ENCODE assay signal across 8 cellular contexts in the genomic region with DNA sequence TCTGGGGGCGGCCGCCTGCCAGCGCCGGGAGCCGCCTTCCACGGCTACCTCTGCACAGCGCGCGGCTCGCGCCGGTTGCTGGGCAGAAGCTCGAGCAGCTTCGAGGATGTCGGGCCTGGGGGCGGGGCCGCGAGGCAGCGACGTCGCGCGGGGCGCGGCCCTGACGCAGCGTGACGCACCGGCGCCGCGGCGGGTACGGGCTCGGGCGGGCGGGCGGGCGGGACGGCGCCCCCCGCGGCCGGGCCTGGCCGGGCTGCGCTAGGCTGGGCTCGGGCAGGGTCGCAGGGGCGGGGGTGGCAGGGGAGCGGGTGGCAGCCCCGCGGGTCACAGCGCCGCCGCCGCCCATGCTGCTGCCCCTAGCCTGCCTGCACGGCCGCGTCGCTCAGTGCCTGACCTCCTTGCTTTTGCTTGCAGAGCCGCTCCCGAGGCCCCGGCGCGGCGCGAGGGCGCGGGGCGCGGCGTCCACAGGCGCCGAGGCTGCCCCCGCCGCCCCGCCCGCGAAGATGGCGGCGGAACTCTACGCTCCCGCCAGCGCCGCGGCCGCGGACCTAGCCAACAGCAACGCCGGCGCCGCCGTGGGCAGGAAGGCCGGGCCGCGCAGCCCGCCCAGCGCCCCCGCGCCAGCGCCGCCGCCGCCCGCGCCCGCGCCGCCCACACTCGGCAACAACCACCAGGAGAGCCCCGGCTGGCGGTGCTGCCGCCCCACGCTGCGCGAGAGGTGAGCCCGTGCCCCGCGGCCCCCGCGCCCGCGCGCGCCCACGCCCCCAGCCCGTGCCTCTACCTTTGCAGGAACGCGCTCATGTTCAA. TPM values are rescaled to one million over a fixed set of nuclear protein-coding genes. Genes with fewer than 3 reads are reported as not detected.
DNase-seq lines count a peak whose midpoint lies in the region; ATAC-seq, FAIRE-seq and TF ChIP-seq lines count a peak whose summit lies in the region.

A gene (plus strand): TSS at position 166 of the 807 bp plus-strand sequence. CDS start 179 bp downstream, at position 345.

- H3K27ac ChIP-seq in A549 (peak within 1 kb of the TSS; percentile 94 to 96), cingulate gyrus (ENCODE audit: low read depth, low read length) (peak within 1 kb of the TSS; percentile 90)

- WGBS in A549 (ENCODE audit: missing lambda C conversion rate): no CpG with 5 or more reads among the region's 129 CpGs

- H3K36me3 Mint-ChIP-seq in activated CD4-positive, alpha-beta T cell treated with anti-CD3 and anti-CD28 coated beads for 36 hours (ENCODE audit: low read depth): peaks cover 25% of the 10 kb centered on the region

- DNase-seq in A549 (ENCODE audit: low read depth in 1 of 2, low spot score in 1 of 2) (peak; percentile 85), NCI-H2196 (lab: John Stamatoyannopoulos, UW; ENCODE audit: unreplicated experiment) (peak; percentile 80), kidney tubule cell (ENCODE audit: low spot score) (peak; percentile 87)
- DNase-seq in activated CD4-positive, alpha-beta T cell treated with anti-CD3 and anti-CD28 coated beads for 36 hours: peak; percentile 93
- DNase-seq in stimulated activated CD4-positive, alpha-beta T cell treated with anti-CD3 and anti-CD28 coated beads, Interleukin-1b, Interleukin-23, amount 100 ng/mL, for 48 hours: peak; percentile 88

- peak; percentile 66; the same call in 1 of the 2 replicates for TF ChIP-seq POLR2A in A549 (IDR thresholded peaks at IDR 0.05; ENCODE audit: low read length)

- TF ChIP-seq CTCF in A549 (IDR thresholded peaks at IDR 0.05): peak; percentile 38; the same call in 2 of the 3 replicates

- no peaks in the 10 kb centered on the region for H3K9me3 Mint-ChIP-seq in activated CD4-positive, alpha-beta T cell treated with anti-CD3 and anti-CD28 coated beads for 36 hours (ENCODE audit: low read depth)

- H3K9me3 ChIP-seq in A549: no peaks in the 10 kb centered on the region

- H3K27ac Mint-ChIP-seq in activated CD4-positive, alpha-beta T cell treated with anti-CD3 and anti-CD28 coated beads for 36 hours: peak within 1 kb of the TSS; percentile 51

- no peak for FAIRE-seq in A549 (lab: Jason Lieb, UNC)

- TF ChIP-seq RAD21 in A549 (conservative IDR thresholded peaks at IDR 0.05 in 1 of 2, IDR thresholded peaks at IDR 0.05 in 1 of 2): no peak

- CTCF ChIA-PET in A549 (lab: Yijun Ruan, JAX): interaction anchor here (0.5 to 1.7 kb wide), 10 partner anchors 10 to 241 kb away, joined by 3 to 6 read pairs (median 3); no protein-coding TSS in a partner anchor
- CTCF ChIA-PET in activated CD4-positive, alpha-beta T cell treated with anti-CD3 and anti-CD28 coated beads for 36 hours (lab: Charles Lee): interaction anchor here (0.7 to 1.3 kb wide), 4 partner anchors 29 to 241 kb away, joined by 3 to 4 read pairs (median 3); a partner anchor contains a TSS

- intact Hi-C loops in activated CD4-positive, alpha-beta T cell treated with anti-CD3 and anti-CD28 coated beads for 36 hours (cut with DNase I, micrococcal nuclease): loop anchor here in 1 of 2 experiments (1.0 to 10.0 kb wide), 5 partner anchors 45 to 150 kb away; a partner anchor contains a TSS

- POLR2A ChIA-PET in A549 (lab: Yijun Ruan, JAX): interaction anchor here (1.0 to 1.7 kb wide), 3 partner anchors 18 to 161 kb away, joined by 3 to 12 read pairs (median 3); a partner anchor contains a TSS
- POLR2A ChIA-PET in activated CD4-positive, alpha-beta T cell treated with anti-CD3 and anti-CD28 coated beads for 36 hours (lab: Charles Lee): interaction anchor here (0.6 kb wide), 2 partner anchors 53 to 250 kb away, joined by 3 to 5 read pairs; no protein-coding TSS in a partner anchor

- peak within 1 kb of the TSS; percentile 95 for H3K4me2 ChIP-seq in A549

- H3K4me1 Mint-ChIP-seq in activated CD4-positive, alpha-beta T cell treated with anti-CD3 and anti-CD28 coated beads for 36 hours: peaks cover 15% of the 10 kb centered on the region

- H3K4me3 Mint-ChIP-seq in activated CD4-positive, alpha-beta T cell treated with anti-CD3 and anti-CD28 coated beads for 36 hours: peak within 1 kb of the TSS; percentile 74

- TF ChIP-seq EP300 in A549 (IDR thresholded peaks at IDR 0.05): no peak

- peak; percentile 85 to 92 for ATAC-seq in A549
- ATAC-seq in GM18519 (IDR thresholded peaks at IDR 0.05; ENCODE audit: low FRiP score, unreplicated experiment): peak; percentile 80
- peak; percentile 81 for ATAC-seq in HG03045 (IDR thresholded peaks at IDR 0.05; ENCODE audit: unreplicated experiment)
- peak; percentile 97 for ATAC-seq in activated CD4-positive, alpha-beta T cell treated with anti-CD3 and anti-CD28 coated beads for 36 hours

- peaks cover 13% of the 10 kb centered on the region for H3K4me1 ChIP-seq in A549

- H3K4me3 ChIP-seq in A549: peak within 1 kb of the TSS; percentile 80

- H3K27me3 Mint-ChIP-seq in activated CD4-positive, alpha-beta T cell treated with anti-CD3 and anti-CD28 coated beads for 36 hours: no peaks in the 10 kb centered on the region

TF ChIP-seq in A549, 52 proteins besides CTCF, POLR2A, EP300 and RAD21:
- TF ChIP-seq FOSL2 (IDR thresholded peaks at IDR 0.05) (no peak), FOSL2 (CRISPR knock-in tag; IDR thresholded peaks at IDR 0.05) (no peak), ESRRA (IDR thresholded peaks at IDR 0.05; ENCODE audit: borderline replicate concordance, low read length) (no peak), FOXS1 (CRISPR knock-in tag; IDR thresholded peaks at IDR 0.05) (no peak), RNF2 (IDR thresholded peaks at IDR 0.05; ENCODE audit: borderline replicate concordance, low read depth) (no peak), MAFK (IDR thresholded peaks at IDR 0.05; ENCODE audit: partially characterized antibody) (no peak), JUN (IDR thresholded peaks at IDR 0.05) (peak; percentile 5 to 69; a peak in 2 of 5 replicates), CBX8 (IDR thresholded peaks at IDR 0.05) (no peak), NFE2L2 (conservative IDR thresholded peaks at IDR 0.05; ENCODE audit: low read length) (no peak), NPAS2 (CRISPR knock-in tag; IDR thresholded peaks at IDR 0.05; ENCODE audit: borderline replicate concordance) (no peak), BHLHE40 (IDR thresholded peaks at IDR 0.05; ENCODE audit: low read depth, low read length) (no peak), RARB (CRISPR knock-in tag; IDR thresholded peaks at IDR 0.05) (no peak), CBX2 (IDR thresholded peaks at IDR 0.05; ENCODE audit: borderline replicate concordance, low read depth) (no peak), SMC3 (IDR thresholded peaks at IDR 0.05) (0 out of 3 replicates have a peak, but pooled peaks have one; percentile 8), RFX5 (IDR thresholded peaks at IDR 0.05) (peak; percentile 95; the same call in 1 of the 2 replicates)
- TF ChIP-seq, protein P1, sequence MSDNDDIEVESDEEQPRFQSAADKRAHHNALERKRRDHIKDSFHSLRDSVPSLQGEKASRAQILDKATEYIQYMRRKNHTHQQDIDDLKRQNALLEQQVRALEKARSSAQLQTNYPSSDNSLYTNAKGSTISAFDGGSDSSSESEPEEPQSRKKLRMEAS (IDR thresholded peaks at IDR 0.05): peak; percentile 45; the same call in 1 of the 2 replicates
- TF ChIP-seq, protein P2, sequence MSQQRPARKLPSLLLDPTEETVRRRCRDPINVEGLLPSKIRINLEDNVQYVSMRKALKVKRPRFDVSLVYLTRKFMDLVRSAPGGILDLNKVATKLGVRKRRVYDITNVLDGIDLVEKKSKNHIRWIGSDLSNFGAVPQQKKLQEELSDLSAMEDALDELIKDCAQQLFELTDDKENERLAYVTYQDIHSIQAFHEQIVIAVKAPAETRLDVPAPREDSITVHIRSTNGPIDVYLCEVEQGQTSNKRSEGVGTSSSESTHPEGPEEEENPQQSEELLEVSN (IDR thresholded peaks at IDR 0.05; ENCODE audit: borderline replicate concordance, low read depth): 0 out of 2 replicates have a peak, but pooled peaks have one; percentile 24
- TF ChIP-seq, protein P3, sequence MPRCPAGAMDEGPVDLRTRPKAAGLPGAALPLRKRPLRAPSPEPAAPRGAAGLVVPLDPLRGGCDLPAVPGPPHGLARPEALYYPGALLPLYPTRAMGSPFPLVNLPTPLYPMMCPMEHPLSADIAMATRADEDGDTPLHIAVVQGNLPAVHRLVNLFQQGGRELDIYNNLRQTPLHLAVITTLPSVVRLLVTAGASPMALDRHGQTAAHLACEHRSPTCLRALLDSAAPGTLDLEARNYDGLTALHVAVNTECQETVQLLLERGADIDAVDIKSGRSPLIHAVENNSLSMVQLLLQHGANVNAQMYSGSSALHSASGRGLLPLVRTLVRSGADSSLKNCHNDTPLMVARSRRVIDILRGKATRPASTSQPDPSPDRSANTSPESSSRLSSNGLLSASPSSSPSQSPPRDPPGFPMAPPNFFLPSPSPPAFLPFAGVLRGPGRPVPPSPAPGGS (IDR thresholded peaks at IDR 0.05): peak; percentile 62; the same call in 1 of the 3 replicates
- TF ChIP-seq, protein P4, sequence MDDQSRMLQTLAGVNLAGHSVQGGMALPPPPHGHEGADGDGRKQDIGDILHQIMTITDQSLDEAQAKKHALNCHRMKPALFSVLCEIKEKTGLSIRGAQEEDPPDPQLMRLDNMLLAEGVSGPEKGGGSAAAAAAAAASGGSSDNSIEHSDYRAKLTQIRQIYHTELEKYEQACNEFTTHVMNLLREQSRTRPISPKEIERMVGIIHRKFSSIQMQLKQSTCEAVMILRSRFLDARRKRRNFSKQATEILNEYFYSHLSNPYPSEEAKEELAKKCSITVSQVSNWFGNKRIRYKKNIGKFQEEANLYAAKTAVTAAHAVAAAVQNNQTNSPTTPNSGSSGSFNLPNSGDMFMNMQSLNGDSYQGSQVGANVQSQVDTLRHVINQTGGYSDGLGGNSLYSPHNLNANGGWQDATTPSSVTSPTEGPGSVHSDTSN (IDR thresholded peaks at IDR 0.05): no peak
TF ChIP-seq in A549: peak in this region for 6.

RNA-seq across cellular contexts. Expression of the gene that starts here (rescaled TPM):
- 16.1 and 19.3 TPM in 2 replicates for polyA plus RNA-seq in A549 (2011; rRNA removed)
- polyA plus RNA-seq in A549 (2012; cell fraction: cytosol; rRNA removed): 30.1 and 33.4 TPM in 2 replicates
- 46.1 and 49.1 TPM in 2 replicates for polyA plus RNA-seq in A549 (2012; cell fraction: nucleus; rRNA removed)
- 31.3 to 33.9 TPM (median 33.6 TPM) in 3 replicates for polyA plus RNA-seq in A549 (2017; fragmentation: RNase III; extraction: RNeasy Plus Mini Kit Qiagen cat#74134 plus additional on column Dnase treatment)
- 21.5 and 21.8 TPM in 2 replicates for polyA minus RNA-seq in A549 (2011; rRNA and poly(A)+ RNA removed)
- 10 to 100 TPM; 18.9 to 23.2 TPM for total RNA-seq in activated CD4-positive, alpha-beta T cell treated with anti-CD3 and anti-CD28 coated beads for 36 hours

Comparison
In these comparisons a context has a peak if more than half of its experiments do, and no peak if none do; other contexts are left out.
1. Peak in every context shown above with its lines: DNase-seq, ATAC-seq, H3K4me3 ChIP-seq and H3K27ac ChIP-seq.